Comparison of ENCODE assay signal across 1 cellular context in genomic region chr6:81891869-81892268, GRCh38.
TF ChIP-seq lines count a peak whose summit lies in the region.

No MANE protein-coding gene starts in this region.

TF ChIP-seq in IMR-90, 13 proteins besides CTCF, POLR2A, EP300 and RAD21 (continued from another document):
- TF ChIP-seq RCOR1 (IDR thresholded peaks at IDR 0.05; ENCODE audit: insufficient replicate concordance, low read length) (no peak), RFX5 (IDR thresholded peaks at IDR 0.05; ENCODE audit: low read depth, low read length) (no peak), SMC3 (IDR thresholded peaks at IDR 0.05; ENCODE audit: low read depth, low read length) (no peak), MAFK (IDR thresholded peaks at IDR 0.05; ENCODE audit: low read depth, low read length) (no peak), CEBPB (IDR thresholded peaks at IDR 0.05; ENCODE audit: low read depth, low read length) (no peak)
- TF ChIP-seq, protein P1, sequence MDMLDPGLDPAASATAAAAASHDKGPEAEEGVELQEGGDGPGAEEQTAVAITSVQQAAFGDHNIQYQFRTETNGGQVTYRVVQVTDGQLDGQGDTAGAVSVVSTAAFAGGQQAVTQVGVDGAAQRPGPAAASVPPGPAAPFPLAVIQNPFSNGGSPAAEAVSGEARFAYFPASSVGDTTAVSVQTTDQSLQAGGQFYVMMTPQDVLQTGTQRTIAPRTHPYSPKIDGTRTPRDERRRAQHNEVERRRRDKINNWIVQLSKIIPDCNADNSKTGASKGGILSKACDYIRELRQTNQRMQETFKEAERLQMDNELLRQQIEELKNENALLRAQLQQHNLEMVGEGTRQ (IDR thresholded peaks at IDR 0.05; ENCODE audit: low read depth, low read length) = no peak
- TF ChIP-seq, protein P2, sequence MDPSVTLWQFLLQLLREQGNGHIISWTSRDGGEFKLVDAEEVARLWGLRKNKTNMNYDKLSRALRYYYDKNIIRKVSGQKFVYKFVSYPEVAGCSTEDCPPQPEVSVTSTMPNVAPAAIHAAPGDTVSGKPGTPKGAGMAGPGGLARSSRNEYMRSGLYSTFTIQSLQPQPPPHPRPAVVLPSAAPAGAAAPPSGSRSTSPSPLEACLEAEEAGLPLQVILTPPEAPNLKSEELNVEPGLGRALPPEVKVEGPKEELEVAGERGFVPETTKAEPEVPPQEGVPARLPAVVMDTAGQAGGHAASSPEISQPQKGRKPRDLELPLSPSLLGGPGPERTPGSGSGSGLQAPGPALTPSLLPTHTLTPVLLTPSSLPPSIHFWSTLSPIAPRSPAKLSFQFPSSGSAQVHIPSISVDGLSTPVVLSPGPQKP (IDR thresholded peaks at IDR 0.05; ENCODE audit: borderline replicate concordance, low read depth, low read length) = no peak
